ENCODE assay signal across 8 cellular contexts in genomic region chr7:6705959-6706665, GRCh38. TPM values are rescaled to one million over a fixed set of nuclear protein-coding genes. Genes with fewer than 3 reads are reported as not detected.
DNase-seq lines count a peak whose midpoint lies in the region; ATAC-seq, FAIRE-seq and TF ChIP-seq lines count a peak whose summit lies in the region.

No MANE protein-coding gene starts in this region.

- H3K4me3 ChIP-seq in SJSA1 (peak overlapping the region; percentile 97), astrocyte of the cerebellum (ENCODE audit: low read depth, low read length) (peak overlapping the region; percentile 88), iPS-15b (ENCODE audit: low read depth, low read length) (peak overlapping the region; percentile 81), small intestine (ENCODE audit: low read depth in 1 of 2, low read length in 2 of 2) (peak overlapping the region; percentile 87 to 92)

- ATAC-seq in GM18873 (IDR thresholded peaks at IDR 0.05; ENCODE audit: low FRiP score, unreplicated experiment) = peak; percentile 13
- peak; percentile 16 for ATAC-seq in HG03108 (IDR thresholded peaks at IDR 0.05; ENCODE audit: unreplicated experiment)

- no peak for FAIRE-seq in small intestine (lab: Jason Lieb, UNC)

- WGBS in small intestine, 3 donors = 0 to 1% (median 0%) methylated on average over 34 to 47 of the region's 47 CpGs

- peak overlapping the region; percentile 89 for H3K9ac ChIP-seq in iPS-15b (ENCODE audit: low read depth, low read length)

- peak overlapping the region; percentile 86 for H3K27ac ChIP-seq in SJSA1
- peak overlapping the region; percentile 63 to 90 for H3K27ac ChIP-seq in small intestine (ENCODE audit: low read depth in 1 of 2, low read length in 1 of 2)

- in situ Hi-C loops in astrocyte of the cerebellum (cut with HindIII; ENCODE audit: low sequenced_read_pairs) = no loop called here

- DNase-seq in AG08395 (ENCODE audit: low spot score) (peak; percentile 29), SJSA1 (ENCODE audit: low read depth in 1 of 2, low spot score in 2 of 2) (peak in 1 of 2 experiments; percentile 52), astrocyte of the cerebellum (ENCODE audit: low read depth) (no peak), small intestine (peak; percentile 29), NCI-H2171 treated with DMSO at 0.1 percent for 48 hours (lab: John Stamatoyannopoulos, UW) (no peak)

- H3K4me1 ChIP-seq in SJSA1 (replicated peaks) (peaks cover 7% of the 10 kb centered on the region), iPS-15b (ENCODE audit: control insufficient read depth, insufficient read depth, low read length) (no peaks in the 10 kb centered on the region), small intestine (ENCODE audit: control insufficient read depth in 2 of 2, insufficient read depth in 1 of 2, low read depth in 1 of 2, low read length in 1 of 2) (peaks cover 0 to 2% of the 10 kb centered on the region in 2 donors)

- H3K36me3 ChIP-seq in SJSA1 (peaks cover 47% of the 10 kb centered on the region), iPS-15b (ENCODE audit: control insufficient read depth, insufficient read depth, low read length) (peaks cover 10% of the 10 kb centered on the region), small intestine (ENCODE audit: control insufficient read depth in 2 of 2, insufficient read depth in 2 of 2, low read length in 2 of 2) (peaks cover 0 to 14% of the 10 kb centered on the region in 2 donors)

- no peaks in the 10 kb centered on the region for H3K27me3 ChIP-seq in SJSA1 (replicated peaks)
- H3K27me3 ChIP-seq in iPS-15b (ENCODE audit: control insufficient read depth, insufficient read depth, low read length) = no peaks in the 10 kb centered on the region
- H3K27me3 ChIP-seq in small intestine (ENCODE audit: control insufficient read depth in 2 of 2, insufficient read depth in 2 of 2, low read length in 2 of 2) = no peaks in the 10 kb centered on the region

- no peak for TF ChIP-seq CTCF in astrocyte of the cerebellum (IDR thresholded peaks at IDR 0.05; ENCODE audit: low read depth, low read length, missing control alignments)

- H3K9me3 ChIP-seq in SJSA1 (replicated peaks) (peaks cover 18% of the 10 kb centered on the region), iPS-15b (ENCODE audit: control insufficient read depth, insufficient read depth, low read length) (peaks cover 5% of the 10 kb centered on the region), small intestine (ENCODE audit: control insufficient read depth, low read depth) (no peaks in the 10 kb centered on the region)

RNA-seq across cellular contexts. Expression of gene ZNF12, which starts 0.6 kb away (rescaled TPM):
- total RNA-seq in SJSA1 (2014; rRNA removed; shearing (Covaris generic)) = 17.4 and 18.9 TPM in 2 replicates
- 1 to 10 TPM; 4.5 to 8.5 (median 5.9) TPM for polyA plus RNA-seq in small intestine

RNA-seq across cellular contexts. Expression of gene RSPH10B2, which starts 47.8 kb away (rescaled TPM):
- not detected in 2 replicates for total RNA-seq in SJSA1 (2014; rRNA removed; shearing (Covaris generic))
- 1 to 10 TPM in 1 of 3 donors, under 1 TPM in 1, not detected in 1; 0.06 to 1.4 TPM for polyA plus RNA-seq in small intestine

Comparison
In these comparisons a context has a peak if more than half of its experiments do, and no peak if none do; other contexts are left out.
1. DNase-seq: peak in AG08395 (single experiment) and small intestine (single experiment); none in astrocyte of the cerebellum (single experiment) and NCI-H2171 treated with DMSO at 0.1 percent for 48 hours (single experiment).
2. Peak in every context shown above with its lines, with median percentiles within 50 percentile points of each other: H3K4me3 ChIP-seq.